29 cellular contexts compared by ENCODE assay signal in the genomic region with DNA sequence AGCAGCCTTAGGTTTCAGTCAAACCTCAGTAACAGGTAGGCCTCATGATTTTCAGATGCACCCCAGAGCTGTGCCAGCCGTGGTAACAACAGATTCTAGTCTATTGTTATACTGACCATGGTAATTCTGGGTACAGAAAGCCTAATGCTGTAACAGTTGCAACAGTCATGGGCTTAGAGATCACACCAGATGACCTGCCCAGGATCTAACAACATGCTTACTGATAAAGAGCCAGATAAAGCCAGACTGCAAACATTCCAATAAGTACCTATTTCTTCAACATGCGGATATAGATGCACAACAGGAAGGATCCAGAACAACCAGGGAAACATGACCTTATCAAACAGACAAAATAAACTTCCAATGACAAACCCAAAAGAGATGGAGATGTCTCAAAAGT.
"Had no signal": no experiment of that assay in that cellular context is flagged by ENCODE, and none has a peak within 500 bp of the region (broad histone marks: within the 10 kb centered on the region; RNA-seq: fewer than 3 reads in every experiment).

No MANE protein-coding gene starts in this region.

- ATAC-seq: activated naive CD4-positive, alpha-beta T cell treated with anti-CD3 and anti-CD28 coated beads, Interleukin-2, amount 50 U/mL, for 72 hours; activated T-cell treated with anti-CD3 and anti-CD28 coated beads, Interleukin-2, amount 50 U/mL, for 72 hours; foreskin keratinocyte; gastrocnemius medialis; heart right ventricle had no signal

- H3K27me3 ChIP-seq: brain microvascular endothelial cell, dorsolateral prefrontal cortex, esophagus muscularis mucosa, foreskin keratinocyte, gastrocnemius medialis, heart right ventricle had no signal

- DNase-seq: activated CD4-positive, alpha-beta memory T cell treated with anti-CD3 and anti-CD28 coated beads, Interleukin-2, amount 10 ng/mL, durations not matched to agents 7 days and 5 days; activated CD4-positive, alpha-beta T cell treated with anti-CD3 and anti-CD28 coated beads for 4 hours; activated CD4-positive, alpha-beta T cell treated with anti-CD3 and anti-CD28 coated beads, Interleukin-2, amount 10 ng/mL, durations not matched to agents 7 days and 5 days; activated CD4-positive, alpha-beta T cell treated with anti-CD3 and anti-CD28 coated beads, Interleukin-2, amount 50 U/mL, for 4 hours; activated CD4-positive, CD25-positive, alpha-beta regulatory T cell; activated CD4-positive, CD25-positive, alpha-beta regulatory T cell treated with anti-CD3 and anti-CD28 coated beads, Interleukin-2, amount 50 U/mL, for 72 hours; activated CD8-positive, alpha-beta memory T cell treated with anti-CD3 and anti-CD28 coated beads, Interleukin-2, amount 50 U/mL, for 48 hours; activated gamma-delta T cell; activated naive CD4-positive, alpha-beta T cell; activated naive CD4-positive, alpha-beta T cell treated with anti-CD3 and anti-CD28 coated beads, Interleukin-2, amount 10 ng/mL, durations not matched to agents 7 days and 5 days; activated naive CD8-positive, alpha-beta T cell treated with anti-CD3 and anti-CD28 coated beads, Interleukin-2, amount 10 ng/mL, durations not matched to agents 7 days and 5 days; activated T-cell treated with anti-CD3 and anti-CD28 coated beads for 4 hours; activated T-cell treated with anti-CD3 and anti-CD28 coated beads, Interleukin-2, amount 50 U/mL, for 24 hours; activated T-cell treated with anti-CD3 and anti-CD28 coated beads, Interleukin-2, amount 50 U/mL, for 72 hours; amniotic stem cell; anterior cingulate cortex; brain microvascular endothelial cell; dorsolateral prefrontal cortex; effector memory CD4-positive, alpha-beta T cell; foreskin keratinocyte; gastrocnemius medialis; heart right ventricle; T-helper 2 cell had no signal

- H3K27ac ChIP-seq: brain microvascular endothelial cell, coronary artery, dorsolateral prefrontal cortex, esophagus muscularis mucosa, foreskin keratinocyte, gastrocnemius medialis, heart right ventricle had no signal

- FAIRE-seq: astrocyte had no signal

- H3K4me3 ChIP-seq: coronary artery, dorsolateral prefrontal cortex, esophagus muscularis mucosa, gastrocnemius medialis, heart right ventricle had no signal

- H3K4me1 ChIP-seq: foreskin keratinocyte had no signal

- H3K36me3 ChIP-seq: brain microvascular endothelial cell, esophagus muscularis mucosa, gastrocnemius medialis, heart right ventricle had no signal

- H3K27ac Mint-ChIP-seq: activated CD4-positive, alpha-beta memory T cell treated with anti-CD3 and anti-CD28 coated beads, Interleukin-2, amount 10 ng/mL, durations not matched to agents 7 days and 5 days; activated CD4-positive, alpha-beta T cell treated with anti-CD3 and anti-CD28 coated beads, Interleukin-2, amount 10 ng/mL, durations not matched to agents 7 days and 5 days; activated naive CD4-positive, alpha-beta T cell treated with anti-CD3 and anti-CD28 coated beads, Interleukin-2, amount 10 ng/mL, durations not matched to agents 7 days and 5 days; activated naive CD4-positive, alpha-beta T cell treated with anti-CD3 and anti-CD28 coated beads, Interleukin-2, amount 50 U/mL, for 72 hours; activated naive CD8-positive, alpha-beta T cell treated with anti-CD3 and anti-CD28 coated beads, Interleukin-2, amount 10 ng/mL, durations not matched to agents 7 days and 5 days; activated T-cell treated with anti-CD3 and anti-CD28 coated beads, Interleukin-2, amount 50 U/mL, for 24 hours; activated T-cell treated with anti-CD3 and anti-CD28 coated beads, Interleukin-2, amount 50 U/mL, for 72 hours; dendritic cell treated with granulocyte-macrophage colony-stimulating factor and Interleukin-4, amounts not matched to agents 40 ng/mL and 50 ng/mL, for 4 days had no signal

- H3K27me3 Mint-ChIP-seq: activated CD4-positive, alpha-beta memory T cell treated with anti-CD3 and anti-CD28 coated beads, Interleukin-2, amount 10 ng/mL, durations not matched to agents 7 days and 5 days; activated CD4-positive, alpha-beta T cell treated with anti-CD3 and anti-CD28 coated beads, Interleukin-2, amount 10 ng/mL, durations not matched to agents 7 days and 5 days; activated naive CD4-positive, alpha-beta T cell treated with anti-CD3 and anti-CD28 coated beads, Interleukin-2, amount 10 ng/mL, durations not matched to agents 7 days and 5 days; activated naive CD8-positive, alpha-beta T cell treated with anti-CD3 and anti-CD28 coated beads, Interleukin-2, amount 10 ng/mL, durations not matched to agents 7 days and 5 days; activated T-cell treated with anti-CD3 and anti-CD28 coated beads, Interleukin-2, amount 50 U/mL, for 24 hours; central memory CD8-positive, alpha-beta T cell; dendritic cell treated with granulocyte-macrophage colony-stimulating factor and Interleukin-4, amounts not matched to agents 40 ng/mL and 50 ng/mL, for 4 days had no signal

- H3K4me3 Mint-ChIP-seq: activated CD4-positive, alpha-beta memory T cell treated with anti-CD3 and anti-CD28 coated beads, Interleukin-2, amount 10 ng/mL, durations not matched to agents 7 days and 5 days; activated CD4-positive, alpha-beta T cell treated with anti-CD3 and anti-CD28 coated beads, Interleukin-2, amount 10 ng/mL, durations not matched to agents 7 days and 5 days; activated naive CD4-positive, alpha-beta T cell treated with anti-CD3 and anti-CD28 coated beads, Interleukin-2, amount 10 ng/mL, durations not matched to agents 7 days and 5 days; activated naive CD8-positive, alpha-beta T cell treated with anti-CD3 and anti-CD28 coated beads, Interleukin-2, amount 10 ng/mL, durations not matched to agents 7 days and 5 days; activated T-cell treated with anti-CD3 and anti-CD28 coated beads, Interleukin-2, amount 50 U/mL, for 24 hours; activated T-cell treated with anti-CD3 and anti-CD28 coated beads, Interleukin-2, amount 50 U/mL, for 72 hours; central memory CD8-positive, alpha-beta T cell; dendritic cell treated with granulocyte-macrophage colony-stimulating factor and Interleukin-4, amounts not matched to agents 40 ng/mL and 50 ng/mL, for 4 days had no signal
